ENCODE assay signal across 18 cellular contexts in genomic region chr6:56538851-56539250, GRCh38.
DNase-seq lines count a peak whose midpoint lies in the region; ATAC-seq, FAIRE-seq and TF ChIP-seq lines count a peak whose summit lies in the region.
"Had no signal": no experiment of that assay in that cellular context is flagged by ENCODE, and none has a peak within 500 bp of the region (broad histone marks: within the 10 kb centered on the region; RNA-seq: fewer than 3 reads in every experiment).

No MANE protein-coding gene starts in this region.

- ATAC-seq in gastrocnemius medialis = no peak
- ATAC-seq: foreskin keratinocyte; stimulated activated naive CD8-positive, alpha-beta T cell treated with anti-CD3 and anti-CD28 coated beads, Interleukin-15, amount 100 ng/mL, for 72 hours had no signal

- H3K9me3 ChIP-seq in ascending aorta (no peaks in the 10 kb centered on the region), keratinocyte (ENCODE audit: control insufficient read depth, low read depth, low read length) (no peaks in the 10 kb centered on the region), gastrocnemius medialis (no peaks in the 10 kb centered on the region), colonic mucosa (no peaks in the 10 kb centered on the region)

- TF ChIP-seq POLR2A in gastrocnemius medialis (IDR thresholded peaks at IDR 0.05) = no peak
- TF ChIP-seq POLR2A in erythroblast (IDR thresholded peaks at IDR 0.05; ENCODE audit: low read length) = no peak

- TF ChIP-seq CTCF in ascending aorta (IDR thresholded peaks at IDR 0.05) = no peak
- TF ChIP-seq CTCF in keratinocyte (optimal IDR thresholded peaks at IDR 0.05 in 1 of 3, IDR thresholded peaks at IDR 0.05 in 1 of 3, conservative IDR thresholded peaks at IDR 0.05 in 1 of 3; ENCODE audit: extremely low read depth in 1 of 3, insufficient read depth in 2 of 3, low read length in 3 of 3) = no peak
- TF ChIP-seq CTCF in gastrocnemius medialis (IDR thresholded peaks at IDR 0.05 in 4 of 5, conservative IDR thresholded peaks at IDR 0.05 in 1 of 5) = no peak
- TF ChIP-seq CTCF in GM20000 (IDR thresholded peaks at IDR 0.05; ENCODE audit: extremely low read depth, missing control alignments) = no peak
- no peak for TF ChIP-seq CTCF in colonic mucosa (IDR thresholded peaks at IDR 0.05)

- H3K27ac ChIP-seq in ascending aorta = peak overlapping the region; percentile 94 to 96
- H3K27ac ChIP-seq in keratinocyte (ENCODE audit: control insufficient read depth, insufficient read depth, low read length) = no peak overlapping the region
- peak overlapping the region; percentile 90 to 95 (median 94) for H3K27ac ChIP-seq in gastrocnemius medialis
- no peak overlapping the region for H3K27ac ChIP-seq in colonic mucosa
- H3K27ac ChIP-seq: foreskin keratinocyte, WERI-Rb-1 had no signal

- H3K4me2 ChIP-seq in keratinocyte (ENCODE audit: control insufficient read depth, extremely low read depth, insufficient read depth, low read depth, low read length) = peak overlapping the region; percentile 99

- intact Hi-C loops in ascending aorta (cut with DNase I) = no loop called here
- intact Hi-C loops in gastrocnemius medialis (cut with DNase I; ENCODE audit: low total_unique reads) = no loop called here
- intact Hi-C loops in colonic mucosa (cut with DNase I) = no loop called here

- H3K9ac ChIP-seq in keratinocyte (ENCODE audit: control insufficient read depth, extremely low read depth, insufficient read depth, low read length) = no peak overlapping the region
- no peak overlapping the region for H3K9ac ChIP-seq in colonic mucosa (ENCODE audit: low read depth in 2 of 2, low read length in 2 of 2)

- peaks cover 7 to 29% of the 10 kb centered on the region in 2 donors for H3K36me3 ChIP-seq in ascending aorta
- peaks cover 8 to 14% of the 10 kb centered on the region in 2 experiments for H3K36me3 ChIP-seq in keratinocyte (ENCODE audit: control insufficient read depth in 2 of 2, extremely low read depth in 1 of 2, insufficient read depth in 2 of 2, low read length in 2 of 2)
- peaks cover 0 to 26% of the 10 kb centered on the region in 2 donors for H3K36me3 ChIP-seq in gastrocnemius medialis
- no peaks in the 10 kb centered on the region for H3K36me3 ChIP-seq in colonic mucosa

- H3K4me3 ChIP-seq in GM08714 (ENCODE audit: low read length) (peak overlapping the region; percentile 16; the same call in 1 of the 2 replicates), ascending aorta (peak overlapping the region; percentile 53 to 84), keratinocyte (ENCODE audit: control insufficient read depth in 2 of 3, extremely low read depth in 1 of 3, insufficient read depth in 2 of 3, low read depth in 1 of 3, low read length in 3 of 3) (no peak overlapping the region), gastrocnemius medialis (peak overlapping the region; percentile 7 to 75 (median 39)), colonic mucosa (no peak overlapping the region)

- H3K9me1 ChIP-seq in keratinocyte (ENCODE audit: control insufficient read depth, extremely low read depth, insufficient read depth, low read length) = no peaks in the 10 kb centered on the region

- no peak overlapping the region for H2AFZ ChIP-seq in keratinocyte (ENCODE audit: control insufficient read depth, low read length)

- in situ Hi-C loops in gastrocnemius medialis (cut with MboI; ENCODE audit: low sequenced_read_pairs in 4 of 4) = no loop called here

- no peaks in the 10 kb centered on the region for H3K27me3 ChIP-seq in ascending aorta
- H3K27me3 ChIP-seq in keratinocyte (ENCODE audit: control insufficient read depth, extremely low read depth, insufficient read depth, low read length) = no peaks in the 10 kb centered on the region
- no peaks in the 10 kb centered on the region for H3K27me3 ChIP-seq in gastrocnemius medialis
- no peaks in the 10 kb centered on the region for H3K27me3 ChIP-seq in colonic mucosa
- H3K27me3 ChIP-seq: foreskin keratinocyte had no signal

- FAIRE-seq in keratinocyte (lab: Jason Lieb, UNC) = no peak

- peaks cover 33% of the 10 kb centered on the region for H3K79me2 ChIP-seq in keratinocyte (ENCODE audit: control insufficient read depth, insufficient read depth, low read length)

- DNase-seq in ascending aorta (ENCODE audit: low spot score in 2 of 2) (no peak), keratinocyte (ENCODE audit: low read depth, low spot score) (no peak), gastrocnemius medialis (no peak), C1 segment of cervical spinal cord (lab: John Stamatoyannopoulos, UW) (no peak), GM20000 (ENCODE audit: low spot score) (no peak), colonic mucosa (no peak), erythroblast (lab: John Stamatoyannopoulos, UW) (no peak)
- DNase-seq: ACHN; activated CD8-positive, alpha-beta memory T cell treated with anti-CD3 and anti-CD28 coated beads for 24 hours; activated effector memory CD4-positive, alpha-beta T cell treated with Interleukin-2 at 50 U/mL for 16 hours; dermis blood vessel endothelial cell; foreskin keratinocyte; NCI-H187; NCI-H510A; stimulated activated CD4-positive, alpha-beta T cell treated with anti-CD3 and anti-CD28 coated beads, Interleukin-12 subunit alpha, Interleukin-12 subunit beta, amount 100 ng/mL, for 4 hours; stimulated activated naive CD8-positive, alpha-beta T cell treated with anti-CD3 and anti-CD28 coated beads, Interleukin-15, amount 100 ng/mL, for 72 hours; WERI-Rb-1 had no signal

- H3K4me1 ChIP-seq in ascending aorta (peaks cover 0 to 31% of the 10 kb centered on the region in 2 donors), keratinocyte (ENCODE audit: control insufficient read depth, extremely low read depth, insufficient read depth, low read length) (peaks cover 42% of the 10 kb centered on the region), gastrocnemius medialis (peaks cover 63 to 64% of the 10 kb centered on the region in 2 donors), colonic mucosa (no peaks in the 10 kb centered on the region)

- dilution Hi-C loops in keratinocyte (cut with MboI; ENCODE audit: extremely low pct_ligation_motif_present, low sequenced_read_pairs) = no loop called here

- H4K20me1 ChIP-seq in keratinocyte (ENCODE audit: control insufficient read depth, extremely low read depth, insufficient read depth, low read length) = no peaks in the 10 kb centered on the region

Comparison
In these comparisons a context has a peak if more than half of its experiments do, and no peak if none do; other contexts are left out.
1. H3K4me3 ChIP-seq: peak in GM08714 (single experiment), ascending aorta (2 of 2) and gastrocnemius medialis (4 of 4); none in keratinocyte (0 of 3) and colonic mucosa (single experiment).
2. H3K27ac ChIP-seq: peak in ascending aorta (2 of 2) and gastrocnemius medialis (4 of 4); none in keratinocyte (single experiment) and colonic mucosa (single experiment).